ENCODE assay signal across 11 cellular contexts in genomic region chr2:105800036-105800755, GRCh38. TPM values are rescaled to one million over a fixed set of nuclear protein-coding genes. Genes with fewer than 3 reads are reported as not detected.
DNase-seq lines count a peak whose midpoint lies in the region; ATAC-seq and TF ChIP-seq lines count a peak whose summit lies in the region.
"Had no signal": no experiment of that assay in that cellular context is flagged by ENCODE, and none has a peak within 500 bp of the region (broad histone marks: within the 10 kb centered on the region; RNA-seq: fewer than 3 reads in every experiment).

No MANE protein-coding gene starts in this region.

- no peak for DNase-seq in activated naive CD4-positive, alpha-beta T cell treated with anti-CD3 and anti-CD28 coated beads for 36 hours
- no peak for DNase-seq in activated naive CD4-positive, alpha-beta T cell treated with Interleukin-2 at 50 U/mL for 16 hours
- no peak for DNase-seq in WTC11 (ENCODE audit: low spot score)
- no peak for DNase-seq in glutamatergic neuron
- peak in 1 of 2 donors; percentile 41 for DNase-seq in tibial artery
- DNase-seq in UCSD-AML1 (lab: John Stamatoyannopoulos, UW; ENCODE audit: unreplicated experiment), result no peak
- DNase-seq in NCI-H1436 treated with DMSO at 0.1 percent for 48 hours (lab: John Stamatoyannopoulos, UW), result no peak
- DNase-seq: BE2C, NCI-H2081 treated with DMSO at 0.1 percent for 48 hours had no signal

- intact Hi-C loops in activated naive CD4-positive, alpha-beta T cell treated with anti-CD3 and anti-CD28 coated beads for 36 hours (cut with micrococcal nuclease), result loop anchor here (5.0 kb wide), 1 partner anchor 223 kb away; no protein-coding TSS in a partner anchor
- intact Hi-C loops in tibial artery (cut with DNase I; ENCODE audit: low total_unique reads), result no loop called here

- no peaks in the 10 kb centered on the region for H3K27me3 ChIP-seq in tibial artery
- H3K27me3 ChIP-seq: BE2C had no signal

- TF ChIP-seq CTCF in WTC11 (IDR thresholded peaks at IDR 0.05) (no peak), glutamatergic neuron (IDR thresholded peaks at IDR 0.05; ENCODE audit: partially characterized antibody, unreplicated experiment) (no peak), tibial artery (IDR thresholded peaks at IDR 0.05) (no peak)

- H3K36me3 ChIP-seq in tibial artery, result no peaks in the 10 kb centered on the region
- H3K36me3 ChIP-seq: BE2C had no signal

- CTCF ChIA-PET in activated naive CD4-positive, alpha-beta T cell treated with anti-CD3 and anti-CD28 coated beads for 36 hours (lab: Charles Lee), result interaction anchor here (0.6 to 4.4 kb wide), 5 partner anchors 46 to 223 kb away, joined by 3 to 17 read pairs (median 4); no protein-coding TSS in a partner anchor
- CTCF ChIA-PET in WTC11 (lab: Charles Lee), result no interaction called here

- peaks cover 26% of the 10 kb centered on the region for H3K36me3 Mint-ChIP-seq in activated naive CD4-positive, alpha-beta T cell treated with anti-CD3 and anti-CD28 coated beads for 36 hours (ENCODE audit: low read depth)
- no peaks in the 10 kb centered on the region; the same call in 1 of the 2 replicates for H3K36me3 Mint-ChIP-seq in WTC11
- H3K36me3 Mint-ChIP-seq in glutamatergic neuron (ENCODE audit: unreplicated experiment), result peaks cover 5% of the 10 kb centered on the region

- H3K27ac ChIP-seq in tibial artery, result peak overlapping the region; percentile 47 to 51

- H3K4me1 Mint-ChIP-seq in activated naive CD4-positive, alpha-beta T cell treated with anti-CD3 and anti-CD28 coated beads for 36 hours (ENCODE audit: low read depth), result peaks cover 98% of the 10 kb centered on the region
- peaks cover 81% of the 10 kb centered on the region for H3K4me1 Mint-ChIP-seq in WTC11
- peaks cover 82% of the 10 kb centered on the region for H3K4me1 Mint-ChIP-seq in glutamatergic neuron (ENCODE audit: low read depth, unreplicated experiment)

- H3K27me3 Mint-ChIP-seq in activated naive CD4-positive, alpha-beta T cell treated with anti-CD3 and anti-CD28 coated beads for 36 hours (ENCODE audit: low read depth), result no peaks in the 10 kb centered on the region
- H3K27me3 Mint-ChIP-seq in WTC11 (ENCODE audit: low read depth) (no peaks in the 10 kb centered on the region), glutamatergic neuron (ENCODE audit: unreplicated experiment) (peaks cover 2% of the 10 kb centered on the region)
- H3K27me3 Mint-ChIP-seq: brain had no signal

- H3K9me3 Mint-ChIP-seq in activated naive CD4-positive, alpha-beta T cell treated with anti-CD3 and anti-CD28 coated beads for 36 hours, result no peaks in the 10 kb centered on the region
- H3K9me3 Mint-ChIP-seq in WTC11 (no peaks in the 10 kb centered on the region), glutamatergic neuron (ENCODE audit: unreplicated experiment) (peaks cover 5% of the 10 kb centered on the region)

- ATAC-seq in WTC11 (no peak), HG03520 (IDR thresholded peaks at IDR 0.05; ENCODE audit: unreplicated experiment) (no peak)

- peak overlapping the region; percentile 87 for H3K27ac Mint-ChIP-seq in activated naive CD4-positive, alpha-beta T cell treated with anti-CD3 and anti-CD28 coated beads for 36 hours
- H3K27ac Mint-ChIP-seq in WTC11, result peak overlapping the region; percentile 38; the same call in 1 of the 2 replicates
- H3K27ac Mint-ChIP-seq in glutamatergic neuron (ENCODE audit: unreplicated experiment), result peak overlapping the region; percentile 77

- no peak overlapping the region for H3K4me3 Mint-ChIP-seq in activated naive CD4-positive, alpha-beta T cell treated with anti-CD3 and anti-CD28 coated beads for 36 hours
- no peak overlapping the region for H3K4me3 Mint-ChIP-seq in WTC11
- H3K4me3 Mint-ChIP-seq in glutamatergic neuron (ENCODE audit: unreplicated experiment), result no peak overlapping the region

- POLR2A ChIA-PET in WTC11 (lab: Charles Lee), result no interaction called here

- H3K4me3 ChIP-seq in tibial artery, result no peak overlapping the region

- H3K4me1 ChIP-seq in tibial artery, result peaks cover 0 to 76% (median 57%) of the 10 kb centered on the region in 4 donors
- H3K4me1 ChIP-seq: BE2C had no signal

- no peaks in the 10 kb centered on the region for H3K9me3 ChIP-seq in tibial artery
- H3K9me3 ChIP-seq: BE2C had no signal

TF ChIP-seq in WTC11, 78 proteins besides CTCF, POLR2A, EP300 and RAD21:
- TF ChIP-seq FOXP1 (CRISPR knock-in tag; IDR thresholded peaks at IDR 0.05; ENCODE audit: borderline replicate concordance), result no peak
- TF ChIP-seq, protein P1, sequence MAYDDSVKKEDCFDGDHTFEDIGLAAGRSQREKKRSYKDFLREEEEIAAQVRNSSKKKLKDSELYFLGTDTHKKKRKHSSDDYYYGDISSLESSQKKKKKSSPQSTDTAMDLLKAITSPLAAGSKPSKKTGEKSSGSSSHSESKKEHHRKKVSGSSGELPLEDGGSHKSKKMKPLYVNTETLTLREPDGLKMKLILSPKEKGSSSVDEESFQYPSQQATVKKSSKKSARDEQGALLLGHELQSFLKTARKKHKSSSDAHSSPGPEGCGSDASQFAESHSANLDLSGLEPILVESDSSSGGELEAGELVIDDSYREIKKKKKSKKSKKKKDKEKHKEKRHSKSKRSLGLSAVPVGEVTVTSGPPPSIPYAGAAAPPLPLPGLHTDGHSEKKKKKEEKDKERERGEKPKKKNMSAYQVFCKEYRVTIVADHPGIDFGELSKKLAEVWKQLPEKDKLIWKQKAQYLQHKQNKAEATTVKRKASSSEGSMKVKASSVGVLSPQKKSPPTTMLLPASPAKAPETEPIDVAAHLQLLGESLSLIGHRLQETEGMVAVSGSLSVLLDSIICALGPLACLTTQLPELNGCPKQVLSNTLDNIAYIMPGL (CRISPR knock-in tag; IDR thresholded peaks at IDR 0.05), result no peak

RNA-seq across cellular contexts. Expression of gene NCK2, which starts 55.5 kb away (rescaled TPM):
- total RNA-seq in activated naive CD4-positive, alpha-beta T cell treated with anti-CD3 and anti-CD28 coated beads for 36 hours, result 100 to 1,000 TPM; 106 to 113 TPM
- total RNA-seq in WTC11 (2021), result 63.7 to 75.4 TPM (median 65.1 TPM) in 3 replicates
- 82.4 TPM for total RNA-seq in glutamatergic neuron (ENCODE audit: unreplicated experiment)
